ENCODE assay signal across 21 cellular contexts in genomic region chr12:110379201-110379600, GRCh38. TPM values are rescaled to one million over a fixed set of nuclear protein-coding genes. Genes with fewer than 3 reads are reported as not detected.
A peak's percentile ranks its signal among the peaks of the same experiment; 100 is the strongest.
DNase-seq lines count a peak whose midpoint lies in the region; ATAC-seq and TF ChIP-seq lines count a peak whose summit lies in the region.
"Had no signal": no experiment of that assay in that cellular context is flagged by ENCODE, and none has a peak within 500 bp of the region (broad histone marks: within the 10 kb centered on the region; RNA-seq: fewer than 3 reads in every experiment).

No MANE protein-coding gene starts in this region.

- intact Hi-C loops in spleen (cut with DNase I; ENCODE audit: low total_unique reads), result no loop called here

- DNase-seq in EH (ENCODE audit: low read depth), result peak; percentile 33
- peak; percentile 4 for DNase-seq in adipocyte (ENCODE audit: low read depth)
- peak; percentile 9 for DNase-seq in foreskin melanocyte
- DNase-seq in spleen, result no peak
- no peak for DNase-seq in SKM-1 treated with dmso at 0.1 percent for 144 hours (lab: John Stamatoyannopoulos, UW; ENCODE audit: unreplicated experiment)
- DNase-seq in NK-92 treated with Interleukin-12 subunit alpha and Interleukin-12 subunit beta, amount 100 ng/mL, for 24 hours (lab: John Stamatoyannopoulos, UW), result no peak
- DNase-seq in GM03348 (ENCODE audit: low spot score), result no peak
- DNase-seq: activated CD4-positive, alpha-beta T cell treated with anti-CD3 and anti-CD28 coated beads for 4 hours; activated naive CD8-positive, alpha-beta T cell treated with anti-CD3 and anti-CD28 coated beads, Interleukin-2, amount 10 ng/mL, durations not matched to agents 7 days and 5 days; activated T-cell treated with anti-CD3 and anti-CD28 coated beads, Interleukin-2, amount 50 U/mL, for 4 hours; C1 segment of cervical spinal cord; colonic mucosa; DMS79; MM.1S; NCI-H2107; NCI-H774; right lobe of liver; stimulated activated CD4-positive, alpha-beta T cell treated with anti-CD3 and anti-CD28 coated beads, Interleukin-4, amount 100 ng/mL, for 4 hours; T-helper 17 cell; uterus had no signal

- H3K4me1 ChIP-seq in adipocyte (ENCODE audit: control insufficient read depth, insufficient read depth, low read length), result peaks cover 17% of the 10 kb centered on the region
- peaks cover 0 to 32% (median 7%) of the 10 kb centered on the region in 6 donors for H3K4me1 ChIP-seq in spleen
- H3K4me1 ChIP-seq: colonic mucosa, right lobe of liver, uterus had no signal

- no peak for TF ChIP-seq POLR2A in spleen (IDR thresholded peaks at IDR 0.05)

- no peak for TF ChIP-seq CTCF in spleen (IDR thresholded peaks at IDR 0.05 in 8 of 11, conservative IDR thresholded peaks at IDR 0.05 in 3 of 11)

- H3K4me3 ChIP-seq in adipocyte (ENCODE audit: low read length), result no peak overlapping the region
- H3K4me3 ChIP-seq in spleen, result no peak overlapping the region
- H3K4me3 ChIP-seq: colonic mucosa, right lobe of liver, uterus had no signal

- 84 to 93% (median 86%) methylated on average over 3 of the region's 3 CpGs for WGBS in spleen, 5 donors

- no peak for ATAC-seq in GM21576 (IDR thresholded peaks at IDR 0.05; ENCODE audit: unreplicated experiment)
- ATAC-seq: activated T-cell treated with anti-CD3 and anti-CD28 coated beads, Interleukin-2, amount 50 U/mL, for 4 hours; T-helper 17 cell had no signal

- no peak overlapping the region for H3K9ac ChIP-seq in adipocyte (ENCODE audit: low read length)

- peak overlapping the region; percentile 27 to 54 (median 38) for H3K27ac ChIP-seq in spleen
- H3K27ac ChIP-seq: colonic mucosa, right lobe of liver had no signal

- H3K27me3 ChIP-seq in adipocyte (replicated peaks; ENCODE audit: control insufficient read depth, insufficient read depth, low read length) (no peaks in the 10 kb centered on the region), spleen (replicated peaks in 1 of 7) (no peaks in the 10 kb centered on the region)
- H3K27me3 ChIP-seq: colonic mucosa, right lobe of liver, uterus had no signal

- H3K9me3 ChIP-seq in adipocyte (ENCODE audit: control insufficient read depth, low read length), result no peaks in the 10 kb centered on the region
- H3K9me3 ChIP-seq in spleen, result no peaks in the 10 kb centered on the region
- H3K9me3 ChIP-seq: colonic mucosa, right lobe of liver, uterus had no signal

- H3K36me3 ChIP-seq in adipocyte (ENCODE audit: control insufficient read depth, insufficient read depth, low read length, severe bottlenecking) (peaks cover 68% of the 10 kb centered on the region), spleen (peaks cover 2 to 100% (median 86%) of the 10 kb centered on the region in 6 donors)
- H3K36me3 ChIP-seq: uterus had no signal

RNA-seq across cellular contexts. Expression of gene ANAPC7, which starts 24.3 kb away (rescaled TPM):
- total RNA-seq in spleen, result 10 to 100 TPM; 40.9 to 78.0 (median 53.9) TPM
- polyA plus RNA-seq in spleen, result 10 to 100 TPM; 32.2 to 51.3 (median 42.4) TPM

Comparison
In these comparisons a context has a peak if more than half of its experiments do, and no peak if none do; other contexts are left out.
1. DNase-seq: peak in EH (single experiment), adipocyte (single experiment) and foreskin melanocyte (single experiment); none in spleen (single experiment), SKM-1 treated with dmso at 0.1 percent for 144 hours (single experiment), NK-92 treated with Interleukin-12 subunit alpha and Interleukin-12 subunit beta, amount 100 ng/mL, for 24 hours (single experiment) and GM03348 (single experiment).